Comparison of ENCODE assay signal across 1 cellular context in the genomic region with DNA sequence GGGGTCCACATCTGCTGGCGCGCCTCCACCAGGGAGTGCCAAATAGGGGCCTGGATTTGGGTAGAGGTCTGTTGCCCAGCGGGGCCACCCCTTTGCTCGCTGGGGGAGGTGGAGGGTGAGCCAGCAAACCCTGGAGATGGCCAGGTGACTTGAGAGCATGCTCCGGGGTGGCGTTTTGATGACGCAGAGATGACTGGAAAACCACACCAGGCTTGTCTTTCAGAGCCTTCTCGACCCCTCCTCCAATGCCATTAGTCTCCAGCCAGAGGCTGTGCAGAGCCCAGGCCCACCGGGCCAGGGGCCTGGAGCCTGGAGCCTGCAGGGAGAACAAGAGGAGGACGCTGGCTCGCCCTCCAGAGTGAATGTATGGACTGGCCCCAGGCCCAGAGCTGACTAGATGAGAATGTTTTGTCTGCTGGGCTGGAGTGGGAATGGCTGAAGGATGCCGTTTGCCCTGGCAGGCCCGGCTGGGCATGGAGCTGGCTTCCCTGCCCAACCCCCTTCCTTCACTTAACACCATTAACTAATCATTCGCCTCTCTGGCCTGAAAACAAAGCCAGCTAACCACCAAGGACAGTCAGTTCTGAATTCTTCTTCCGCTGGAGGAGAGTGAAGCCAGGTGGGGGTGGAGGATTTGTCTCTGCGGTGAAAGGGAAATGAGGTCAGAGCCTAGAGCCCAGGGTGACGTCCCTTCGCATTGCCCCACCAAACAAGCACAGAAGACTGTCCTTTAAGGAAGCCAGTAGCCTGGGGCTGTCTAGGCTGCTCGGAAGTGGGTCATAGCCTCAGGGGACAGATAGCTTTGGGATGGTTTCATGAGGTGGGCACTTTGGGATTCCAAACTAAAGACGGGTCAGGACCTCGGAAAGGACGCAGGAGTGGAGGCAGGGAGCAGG.
TF ChIP-seq lines count a peak whose summit lies in the region.

No MANE protein-coding gene starts in this region.

TF ChIP-seq in K562, 482 proteins besides CTCF, POLR2A, EP300 and RAD21 (continued from another document):
- TF ChIP-seq NR2C2 (CRISPR knock-in tag; IDR thresholded peaks at IDR 0.05) (0 out of 2 replicates have a peak, but pooled peaks have one; percentile 42), NR2C2 (tag; IDR thresholded peaks at IDR 0.05) (peak; percentile 48; the same call in 1 of the 2 replicates), ILK (tag; IDR thresholded peaks at IDR 0.05; ENCODE audit: borderline replicate concordance, low read depth) (no peak), CREB1 (IDR thresholded peaks at IDR 0.05) (peak; percentile 93), CREB1 (CRISPR knock-in tag; IDR thresholded peaks at IDR 0.05) (peak; percentile 89)
